Comparison of ENCODE assay signal across 8 cellular contexts in the genomic region with DNA sequence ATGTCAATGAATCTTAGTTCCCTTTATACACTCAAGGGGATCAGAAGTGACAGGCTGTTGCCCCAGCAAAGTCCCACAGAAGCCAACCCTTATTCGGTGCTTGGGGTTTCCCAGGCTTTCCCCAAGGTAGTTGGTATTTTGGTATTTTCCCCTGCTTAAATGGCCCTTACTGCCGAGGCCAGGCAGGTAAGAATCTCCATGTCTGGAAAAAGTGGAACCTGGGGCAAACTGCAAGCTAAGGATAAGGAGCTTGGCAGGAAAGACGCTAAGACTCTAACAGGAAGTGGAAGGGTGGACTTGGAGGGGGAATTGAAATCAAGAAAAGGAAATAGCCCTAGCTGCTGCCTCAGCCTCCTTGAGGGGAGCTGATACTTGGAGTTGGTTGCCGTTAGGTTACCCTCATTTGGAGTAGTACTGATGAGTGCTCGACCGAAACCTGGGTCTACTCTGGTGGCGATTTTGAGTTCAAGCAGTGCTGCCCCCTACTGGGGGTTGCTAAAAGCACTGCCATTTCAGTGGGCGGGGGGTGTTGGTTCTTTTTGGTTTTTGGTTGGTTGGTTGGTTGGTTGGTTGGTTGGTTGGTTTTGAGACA. TPM values are rescaled to one million over a fixed set of nuclear protein-coding genes. Genes with fewer than 3 reads are reported as not detected.
DNase-seq lines count a peak whose midpoint lies in the region; ATAC-seq, FAIRE-seq and TF ChIP-seq lines count a peak whose summit lies in the region.

No MANE protein-coding gene starts in this region.

- no peaks in the 10 kb centered on the region for H3K9me3 Mint-ChIP-seq in activated naive CD4-positive, alpha-beta T cell treated with anti-CD3 and anti-CD28 coated beads for 36 hours

- no peak overlapping the region for H3K4me2 ChIP-seq in A549

- peaks cover 18% of the 10 kb centered on the region for H3K4me1 Mint-ChIP-seq in activated naive CD4-positive, alpha-beta T cell treated with anti-CD3 and anti-CD28 coated beads for 36 hours (ENCODE audit: low read depth)

- H3K27ac Mint-ChIP-seq in activated naive CD4-positive, alpha-beta T cell treated with anti-CD3 and anti-CD28 coated beads for 36 hours = peak overlapping the region; percentile 87

- intact Hi-C loops in activated naive CD4-positive, alpha-beta T cell treated with anti-CD3 and anti-CD28 coated beads for 36 hours (cut with micrococcal nuclease) = loop anchor here (1.0 kb wide), 4 partner anchors 28 to 88 kb away; no protein-coding TSS in a partner anchor

- no peaks in the 10 kb centered on the region for H3K27me3 Mint-ChIP-seq in activated naive CD4-positive, alpha-beta T cell treated with anti-CD3 and anti-CD28 coated beads for 36 hours (ENCODE audit: low read depth)

- H3K9me3 ChIP-seq in A549 = no peaks in the 10 kb centered on the region

- H3K36me3 Mint-ChIP-seq in activated naive CD4-positive, alpha-beta T cell treated with anti-CD3 and anti-CD28 coated beads for 36 hours (ENCODE audit: low read depth) = peaks cover 18% of the 10 kb centered on the region

- no peak overlapping the region for H3K4me3 Mint-ChIP-seq in activated naive CD4-positive, alpha-beta T cell treated with anti-CD3 and anti-CD28 coated beads for 36 hours

- TF ChIP-seq CTCF in A549 (IDR thresholded peaks at IDR 0.05) = peak; percentile 43

- H3K27ac ChIP-seq in A549 = no peak overlapping the region

- ATAC-seq in A549 (peak in 1 of 2 experiments; percentile 37; a peak in 3 of 6 replicates), HG03045 (IDR thresholded peaks at IDR 0.05; ENCODE audit: unreplicated experiment) (peak; percentile 36)

- 94% methylated on average over 8 of the region's 8 CpGs for WGBS in A549 (ENCODE audit: missing lambda C conversion rate)

- no peaks in the 10 kb centered on the region for H3K4me1 ChIP-seq in A549

- DNase-seq in A549 (ENCODE audit: low read depth in 1 of 2, low spot score in 1 of 2) (peak in 1 of 2 experiments; percentile 50), SIG-M5 treated with dmso at 0.1 percent for 504 hours (lab: John Stamatoyannopoulos, UW; ENCODE audit: unreplicated experiment) (peak; percentile 98), iPS-NIHi11 (ENCODE audit: low spot score) (peak; percentile 77), NCI-H2081 (lab: John Stamatoyannopoulos, UW) (no peak)
- DNase-seq in activated naive CD4-positive, alpha-beta T cell treated with anti-CD3 and anti-CD28 coated beads for 36 hours = peak; percentile 79
- peak; percentile 33 to 60 (median 43) for DNase-seq in stimulated activated CD4-positive, alpha-beta T cell treated with anti-CD3 and anti-CD28 coated beads, TNF-alpha, amount 100 ng/mL, for 4 hours (ENCODE audit: low read depth in 3 of 3)

- TF ChIP-seq EP300 in A549 (IDR thresholded peaks at IDR 0.05) = no peak

- no peak for TF ChIP-seq RAD21 in A549 (conservative IDR thresholded peaks at IDR 0.05 in 1 of 2, IDR thresholded peaks at IDR 0.05 in 1 of 2)

- TF ChIP-seq POLR2A in A549 (IDR thresholded peaks at IDR 0.05; ENCODE audit: low read length) = no peak
- peak; percentile 22 for TF ChIP-seq POLR2A in GM18526 (IDR thresholded peaks at IDR 0.05; ENCODE audit: extremely low read depth, insufficient read length)

- CTCF ChIA-PET in A549 (lab: Yijun Ruan, JAX) = interaction anchor here (0.7 to 2.1 kb wide), 9 partner anchors 9 to 72 kb away, joined by 3 to 8 read pairs (median 5); no protein-coding TSS in a partner anchor
- CTCF ChIA-PET in activated naive CD4-positive, alpha-beta T cell treated with anti-CD3 and anti-CD28 coated beads for 36 hours (lab: Charles Lee) = interaction anchor here (0.7 to 3.0 kb wide), 21 partner anchors 12 to 136 kb away, joined by 3 to 24 read pairs (median 5); a partner anchor contains a TSS

- no peak for FAIRE-seq in A549 (lab: Jason Lieb, UNC)

- POLR2A ChIA-PET in A549 (lab: Yijun Ruan, JAX) = no interaction called here

- no peak overlapping the region for H3K4me3 ChIP-seq in A549

TF ChIP-seq in A549, 52 proteins besides CTCF, POLR2A, EP300 and RAD21:
- no peak for TF ChIP-seq GATA3 (IDR thresholded peaks at IDR 0.05; ENCODE audit: borderline replicate concordance)
- TF ChIP-seq, protein P1, sequence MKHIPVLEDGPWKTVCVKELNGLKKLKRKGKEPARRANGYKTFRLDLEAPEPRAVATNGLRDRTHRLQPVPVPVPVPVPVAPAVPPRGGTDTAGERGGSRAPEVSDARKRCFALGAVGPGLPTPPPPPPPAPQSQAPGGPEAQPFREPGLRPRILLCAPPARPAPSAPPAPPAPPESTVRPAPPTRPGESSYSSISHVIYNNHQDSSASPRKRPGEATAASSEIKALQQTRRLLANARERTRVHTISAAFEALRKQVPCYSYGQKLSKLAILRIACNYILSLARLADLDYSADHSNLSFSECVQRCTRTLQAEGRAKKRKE (CRISPR knock-in tag; IDR thresholded peaks at IDR 0.05; ENCODE audit: low read depth) = no peak
- TF ChIP-seq CBX8 (IDR thresholded peaks at IDR 0.05) = no peak
- TF ChIP-seq JUNB (IDR thresholded peaks at IDR 0.05) = no peak
- TF ChIP-seq NFE2L2 (conservative IDR thresholded peaks at IDR 0.05; ENCODE audit: low read length) = no peak
- TF ChIP-seq SMC3 (IDR thresholded peaks at IDR 0.05) = no peak
- TF ChIP-seq, protein P2, sequence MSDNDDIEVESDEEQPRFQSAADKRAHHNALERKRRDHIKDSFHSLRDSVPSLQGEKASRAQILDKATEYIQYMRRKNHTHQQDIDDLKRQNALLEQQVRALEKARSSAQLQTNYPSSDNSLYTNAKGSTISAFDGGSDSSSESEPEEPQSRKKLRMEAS (IDR thresholded peaks at IDR 0.05) = no peak
- no peak for TF ChIP-seq HOXB13 (CRISPR knock-in tag; IDR thresholded peaks at IDR 0.05; ENCODE audit: low read depth)
- TF ChIP-seq RARB (CRISPR knock-in tag; IDR thresholded peaks at IDR 0.05) = no peak
- TF ChIP-seq JUN (IDR thresholded peaks at IDR 0.05) = no peak
- TF ChIP-seq, protein P3, sequence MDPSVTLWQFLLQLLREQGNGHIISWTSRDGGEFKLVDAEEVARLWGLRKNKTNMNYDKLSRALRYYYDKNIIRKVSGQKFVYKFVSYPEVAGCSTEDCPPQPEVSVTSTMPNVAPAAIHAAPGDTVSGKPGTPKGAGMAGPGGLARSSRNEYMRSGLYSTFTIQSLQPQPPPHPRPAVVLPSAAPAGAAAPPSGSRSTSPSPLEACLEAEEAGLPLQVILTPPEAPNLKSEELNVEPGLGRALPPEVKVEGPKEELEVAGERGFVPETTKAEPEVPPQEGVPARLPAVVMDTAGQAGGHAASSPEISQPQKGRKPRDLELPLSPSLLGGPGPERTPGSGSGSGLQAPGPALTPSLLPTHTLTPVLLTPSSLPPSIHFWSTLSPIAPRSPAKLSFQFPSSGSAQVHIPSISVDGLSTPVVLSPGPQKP (IDR thresholded peaks at IDR 0.05; ENCODE audit: low read depth, low read length) = no peak
- no peak for TF ChIP-seq POLR2AphosphoS2 (conservative IDR thresholded peaks at IDR 0.05; ENCODE audit: low read length)

RNA-seq across cellular contexts. Expression of a gene that starts 3.3 kb away (rescaled TPM):
- polyA plus RNA-seq in A549 (2011; rRNA removed) = 0.05 and 0.06 TPM in 2 replicates
- 0.05 and 0.09 TPM in 2 replicates for polyA plus RNA-seq in A549 (2012; cell fraction: cytosol; rRNA removed)
- 0.73 and 0.77 TPM in 2 replicates for polyA plus RNA-seq in A549 (2012; cell fraction: nucleus; rRNA removed)
- 0.12 to 0.16 TPM (median 0.13 TPM) in 3 replicates for polyA plus RNA-seq in A549 (2017; fragmentation: RNase III; extraction: RNeasy Plus Mini Kit Qiagen cat#74134 plus additional on column Dnase treatment)
- 0.19 and 0.54 TPM in 2 replicates for polyA minus RNA-seq in A549 (2011; rRNA and poly(A)+ RNA removed)
- under 1 TPM in 1 of 2 experiments, not detected in 1; 0.10 TPM for total RNA-seq in activated naive CD4-positive, alpha-beta T cell treated with anti-CD3 and anti-CD28 coated beads for 36 hours

RNA-seq across cellular contexts. Expression of a gene that starts 12.5 kb away (rescaled TPM):
- polyA plus RNA-seq in A549 (2011; rRNA removed) (71.3 and 82.0 TPM in 2 replicates), A549 (2017; fragmentation: RNase III; extraction: RNeasy Plus Mini Kit Qiagen cat#74134 plus additional on column Dnase treatment) (165 to 173 TPM (median 168 TPM) in 3 replicates)
- 178 and 187 TPM in 2 replicates for polyA plus RNA-seq in A549 (2012; cell fraction: cytosol; rRNA removed)
- 208 and 219 TPM in 2 replicates for polyA plus RNA-seq in A549 (2012; cell fraction: nucleus; rRNA removed)
- 53.9 and 65.4 TPM in 2 replicates for polyA minus RNA-seq in A549 (2011; rRNA and poly(A)+ RNA removed)
- total RNA-seq in activated naive CD4-positive, alpha-beta T cell treated with anti-CD3 and anti-CD28 coated beads for 36 hours = 10 to 100 TPM; 58.7 to 59.4 TPM

RNA-seq across cellular contexts. Expression of a gene that starts 12.8 kb away (rescaled TPM):
- polyA plus RNA-seq in A549 (2011; rRNA removed) (46.2 and 52.6 TPM in 2 replicates), A549 (2017; fragmentation: RNase III; extraction: RNeasy Plus Mini Kit Qiagen cat#74134 plus additional on column Dnase treatment) (47.2 to 51.7 TPM (median 51.6 TPM) in 3 replicates)
- 101 and 104 TPM in 2 replicates for polyA plus RNA-seq in A549 (2012; cell fraction: cytosol; rRNA removed)
- 71.2 and 85.9 TPM in 2 replicates for polyA plus RNA-seq in A549 (2012; cell fraction: nucleus; rRNA removed)
- polyA minus RNA-seq in A549 (2011; rRNA and poly(A)+ RNA removed) = 21.0 and 26.5 TPM in 2 replicates
- 10 to 100 TPM; 20.4 to 21.4 TPM for total RNA-seq in activated naive CD4-positive, alpha-beta T cell treated with anti-CD3 and anti-CD28 coated beads for 36 hours

RNA-seq across cellular contexts. Expression of a gene that starts 34.8 kb away (rescaled TPM):
- 61.4 and 91.5 TPM in 2 replicates for polyA plus RNA-seq in A549 (2011; rRNA removed)
- polyA plus RNA-seq in A549 (2012; cell fraction: cytosol; rRNA removed) = 53.4 and 80.7 TPM in 2 replicates
- polyA plus RNA-seq in A549 (2012; cell fraction: nucleus; rRNA removed) = 65.6 and 87.6 TPM in 2 replicates
- polyA plus RNA-seq in A549 (2017; fragmentation: RNase III; extraction: RNeasy Plus Mini Kit Qiagen cat#74134 plus additional on column Dnase treatment) = 66.6 to 72.1 TPM (median 70.4 TPM) in 3 replicates
- polyA minus RNA-seq in A549 (2011; rRNA and poly(A)+ RNA removed) = 66.4 and 78.9 TPM in 2 replicates
- total RNA-seq in activated naive CD4-positive, alpha-beta T cell treated with anti-CD3 and anti-CD28 coated beads for 36 hours = 10 to 100 TPM; 43.1 to 43.4 TPM

RNA-seq across cellular contexts. Expression of a gene that starts 40.5 kb away (rescaled TPM):
- 279 and 374 TPM in 2 replicates for polyA plus RNA-seq in A549 (2011; rRNA removed)
- 247 and 267 TPM in 2 replicates for polyA plus RNA-seq in A549 (2012; cell fraction: cytosol; rRNA removed)
- polyA plus RNA-seq in A549 (2012; cell fraction: nucleus; rRNA removed) = 108 and 114 TPM in 2 replicates
- polyA plus RNA-seq in A549 (2017; fragmentation: RNase III; extraction: RNeasy Plus Mini Kit Qiagen cat#74134 plus additional on column Dnase treatment) = 263 to 283 TPM (median 273 TPM) in 3 replicates
- polyA minus RNA-seq in A549 (2011; rRNA and poly(A)+ RNA removed) = 179 and 190 TPM in 2 replicates
- total RNA-seq in activated naive CD4-positive, alpha-beta T cell treated with anti-CD3 and anti-CD28 coated beads for 36 hours = 100 to 1,000 TPM; 461 to 475 TPM

Comparison
In these comparisons a context has a peak if more than half of its experiments do, and no peak if none do; other contexts are left out.
1. DNase-seq: peak in SIG-M5 treated with dmso at 0.1 percent for 504 hours (single experiment), activated naive CD4-positive, alpha-beta T cell treated with anti-CD3 and anti-CD28 coated beads for 36 hours (single experiment), iPS-NIHi11 (single experiment) and stimulated activated CD4-positive, alpha-beta T cell treated with anti-CD3 and anti-CD28 coated beads, TNF-alpha, amount 100 ng/mL, for 4 hours (3 of 3); none in NCI-H2081 (0 of 2).